21 cellular contexts compared by ENCODE assay signal in the genomic region with DNA sequence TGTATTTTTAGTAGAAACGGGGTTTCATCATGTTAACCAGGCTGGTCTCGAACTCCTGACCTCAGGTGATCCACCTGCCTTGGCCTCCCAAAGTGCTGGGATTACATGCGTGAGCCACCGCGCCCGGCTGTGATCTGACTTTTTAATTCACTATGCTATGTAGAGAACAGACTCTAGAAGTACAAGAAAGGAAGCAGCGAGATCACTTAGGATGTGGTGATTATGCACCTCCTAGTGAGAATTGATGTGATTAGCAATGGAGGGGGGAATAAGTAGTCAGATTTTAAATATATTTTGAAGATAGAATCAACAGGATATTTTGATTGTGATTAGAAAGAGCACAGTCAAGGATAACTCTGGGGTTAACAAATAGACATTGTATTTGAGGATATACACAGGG.
"Had no signal": no experiment of that assay in that cellular context is flagged by ENCODE, and none has a peak within 500 bp of the region (broad histone marks: within the 10 kb centered on the region; RNA-seq: fewer than 3 reads in every experiment).

No MANE protein-coding gene starts in this region.

- ATAC-seq: psoas muscle; stimulated activated naive CD8-positive, alpha-beta T cell treated with anti-CD3 and anti-CD28 coated beads, Interleukin-15, Interleukin-2, amounts not matched to agents 100 U/mL and 50 U/mL, for 24 hours had no signal

- H3K4me3 Mint-ChIP-seq: activated B cell treated with CpG ODN at 0.5 μM for 24 hours; activated CD4-positive, alpha-beta memory T cell treated with anti-CD3 and anti-CD28 coated beads, Interleukin-2, amount 10 ng/mL, durations not matched to agents 7 days and 5 days; brain; immature natural killer cell; nephron had no signal

- H3K27ac ChIP-seq: ovary, psoas muscle, right atrium auricular region, uterus had no signal

- H3K4me1 ChIP-seq: uterus had no signal

- H3K4me1 Mint-ChIP-seq: brain, nephron had no signal

- DNase-seq: activated B cell treated with CpG ODN at 0.5 μM for 24 hours; activated CD4-positive, alpha-beta memory T cell treated with anti-CD3 and anti-CD28 coated beads, Interleukin-2, amount 10 ng/mL, durations not matched to agents 7 days and 5 days; activated CD4-positive, alpha-beta T cell treated with anti-CD3 and anti-CD28 coated beads for 4 hours; activated naive CD4-positive, alpha-beta T cell treated with Interleukin-2 at 50 U/mL for 16 hours; anterior cingulate cortex; caudate nucleus; effector memory CD4-positive, alpha-beta T cell; foreskin melanocyte; immature natural killer cell; ovary; psoas muscle; stimulated activated CD4-positive, alpha-beta T cell treated with anti-CD3 and anti-CD28 coated beads, Interleukin-4, amount 100 ng/mL, for 24 hours; stimulated activated naive CD8-positive, alpha-beta T cell treated with anti-CD3 and anti-CD28 coated beads, Interleukin-15, Interleukin-2, amounts not matched to agents 100 U/mL and 50 U/mL, for 24 hours; T1000; uterus had no signal

- H3K4me3 ChIP-seq: ovary, psoas muscle, right atrium auricular region, tibial nerve, uterus had no signal

- H3K27me3 ChIP-seq: neutrophil, ovary, right atrium auricular region, tibial nerve, uterus had no signal

- H3K27ac Mint-ChIP-seq: activated B cell treated with CpG ODN at 0.5 μM for 24 hours; activated CD4-positive, alpha-beta memory T cell treated with anti-CD3 and anti-CD28 coated beads, Interleukin-2, amount 10 ng/mL, durations not matched to agents 7 days and 5 days; activated T-helper 2 cell treated with anti-CD3 and anti-CD28 coated beads, Interferon-gamma antibody, Interleukin-2, Interleukin-4, amounts not matched to agents 10 μg/mL and 5 μg/mL and 100 μg/mL, durations not matched to agents 14 hours and 24 hours and 36 hours; nephron had no signal

- H3K9me3 Mint-ChIP-seq: activated B cell treated with CpG ODN at 0.5 μM for 24 hours; activated CD4-positive, alpha-beta memory T cell treated with anti-CD3 and anti-CD28 coated beads, Interleukin-2, amount 10 ng/mL, durations not matched to agents 7 days and 5 days; activated T-helper 2 cell treated with anti-CD3 and anti-CD28 coated beads, Interferon-gamma antibody, Interleukin-2, Interleukin-4, amounts not matched to agents 10 μg/mL and 5 μg/mL and 100 μg/mL, durations not matched to agents 14 hours and 24 hours and 36 hours; brain; immature natural killer cell; nephron had no signal

- H3K27me3 Mint-ChIP-seq: activated B cell treated with CpG ODN at 0.5 μM for 24 hours; activated CD4-positive, alpha-beta memory T cell treated with anti-CD3 and anti-CD28 coated beads, Interleukin-2, amount 10 ng/mL, durations not matched to agents 7 days and 5 days; brain had no signal

- H3K9me3 ChIP-seq: neutrophil, ovary, psoas muscle, right atrium auricular region, tibial nerve, uterus had no signal

- H3K36me3 ChIP-seq: ovary, uterus had no signal
